Comparison of ENCODE assay signal across 1 cellular context in genomic region chr19:46691104-46691503, GRCh38.
TF ChIP-seq lines count a peak whose summit lies in the region.

No MANE protein-coding gene starts in this region.

TF ChIP-seq in K562, 482 proteins besides CTCF, POLR2A, EP300 and RAD21:
- TF ChIP-seq RBBP5 (IDR thresholded peaks at IDR 0.05; ENCODE audit: borderline replicate concordance, insufficient read depth, low read length, poor library complexity, severe bottlenecking) (no peak), ASH1L (IDR thresholded peaks at IDR 0.05; ENCODE audit: borderline replicate concordance, low read depth, partially characterized antibody) (peak; percentile 29), ELK1 (CRISPR knock-in tag; IDR thresholded peaks at IDR 0.05) (no peak), SNIP1 (IDR thresholded peaks at IDR 0.05; ENCODE audit: low read depth) (no peak), CC2D1A (IDR thresholded peaks at IDR 0.05) (peak; percentile 89), RBM25 (IDR thresholded peaks at IDR 0.05; ENCODE audit: low read depth, low read length, severe bottlenecking) (peak; percentile 53), E4F1 (CRISPR knock-in tag; IDR thresholded peaks at IDR 0.05; ENCODE audit: borderline replicate concordance) (no peak)
- TF ChIP-seq, protein P1, sequence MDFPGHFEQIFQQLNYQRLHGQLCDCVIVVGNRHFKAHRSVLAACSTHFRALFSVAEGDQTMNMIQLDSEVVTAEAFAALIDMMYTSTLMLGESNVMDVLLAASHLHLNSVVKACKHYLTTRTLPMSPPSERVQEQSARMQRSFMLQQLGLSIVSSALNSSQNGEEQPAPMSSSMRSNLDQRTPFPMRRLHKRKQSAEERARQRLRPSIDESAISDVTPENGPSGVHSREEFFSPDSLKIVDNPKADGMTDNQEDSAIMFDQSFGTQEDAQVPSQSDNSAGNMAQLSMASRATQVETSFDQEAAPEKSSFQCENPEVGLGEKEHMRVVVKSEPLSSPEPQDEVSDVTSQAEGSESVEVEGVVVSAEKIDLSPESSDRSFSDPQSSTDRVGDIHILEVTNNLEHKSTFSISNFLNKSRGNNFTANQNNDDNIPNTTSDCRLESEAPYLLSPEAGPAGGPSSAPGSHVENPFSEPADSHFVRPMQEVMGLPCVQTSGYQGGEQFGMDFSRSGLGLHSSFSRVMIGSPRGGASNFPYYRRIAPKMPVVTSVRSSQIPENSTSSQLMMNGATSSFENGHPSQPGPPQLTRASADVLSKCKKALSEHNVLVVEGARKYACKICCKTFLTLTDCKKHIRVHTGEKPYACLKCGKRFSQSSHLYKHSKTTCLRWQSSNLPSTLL (IDR thresholded peaks at IDR 0.05), result peak; percentile 80
